ENCODE assay signal across 25 cellular contexts in genomic region chr7:140205600-140205999, GRCh38.
"Had no signal": no experiment of that assay in that cellular context is flagged by ENCODE, and none has a peak within 500 bp of the region (broad histone marks: within the 10 kb centered on the region; RNA-seq: fewer than 3 reads in every experiment).

No MANE protein-coding gene starts in this region.

- H3K27ac ChIP-seq: adrenal gland, ascending aorta, hepatocyte, left ventricle myocardium inferior, neutrophil, pancreas, upper lobe of right lung had no signal

- ATAC-seq: activated CD8-positive, alpha-beta memory T cell treated with anti-CD3 and anti-CD28 coated beads, Interleukin-2, amount 10 ng/mL, durations not matched to agents 7 days and 5 days; natural killer cell; pancreas; right cardiac atrium; SK-N-SH treated with all-trans-retinoic acid at 6 μM for 48 hours; upper lobe of right lung had no signal

- DNase-seq: activated CD8-positive, alpha-beta memory T cell treated with anti-CD3 and anti-CD28 coated beads, Interleukin-2, amount 10 ng/mL, durations not matched to agents 7 days and 5 days; activated gamma-delta T cell treated with Interleukin-2 at 50 U/mL for 16 hours; activated T-cell treated with anti-CD3 and anti-CD28 coated beads for 4 hours; adrenal gland; central memory CD4-positive, alpha-beta T cell; dermis blood vessel endothelial cell; effector CD8-positive, alpha-beta T cell; erythroblast; foreskin fibroblast; left ventricle myocardium inferior; natural killer cell; pancreas; right cardiac atrium; stimulated activated CD4-positive, alpha-beta T cell treated with anti-CD3 and anti-CD28 coated beads, Interleukin-12 subunit alpha, Interleukin-12 subunit beta, amount 100 ng/mL, for 4 hours; stimulated activated CD4-positive, alpha-beta T cell treated with anti-CD3 and anti-CD28 coated beads, Interleukin-4, amount 100 ng/mL, for 4 hours; substantia nigra; upper lobe of right lung had no signal

- H3K27me3 Mint-ChIP-seq: activated CD8-positive, alpha-beta memory T cell treated with anti-CD3 and anti-CD28 coated beads, Interleukin-2, amount 10 ng/mL, durations not matched to agents 7 days and 5 days; activated naive CD8-positive, alpha-beta T cell had no signal

- H3K4me2 ChIP-seq: hepatocyte had no signal

- H3K4me3 ChIP-seq: adrenal gland, ascending aorta, hepatocyte, left ventricle myocardium inferior, pancreas, thyroid gland, upper lobe of right lung had no signal

- H3K9me3 Mint-ChIP-seq: natural killer cell had no signal

- H3K27ac Mint-ChIP-seq: activated CD8-positive, alpha-beta memory T cell treated with anti-CD3 and anti-CD28 coated beads, Interleukin-2, amount 10 ng/mL, durations not matched to agents 7 days and 5 days; activated naive CD8-positive, alpha-beta T cell; mesothelial cell of epicardium; natural killer cell; stimulated activated naive CD8-positive, alpha-beta T cell treated with anti-CD3 and anti-CD28 coated beads, Interleukin-15, Interleukin-2, amounts not matched to agents 100 ng/mL and 50 ng/mL, for 24 hours had no signal

- H3K4me1 Mint-ChIP-seq: mesothelial cell of epicardium had no signal

- H3K36me3 ChIP-seq: adrenal gland, ascending aorta, left ventricle myocardium inferior, neutrophil, pancreas, thyroid gland, upper lobe of right lung had no signal

- H3K79me2 ChIP-seq: hepatocyte had no signal

- H3K36me3 Mint-ChIP-seq: mesothelial cell of epicardium had no signal

- H2AFZ ChIP-seq: hepatocyte had no signal

- H3K4me3 Mint-ChIP-seq: activated CD8-positive, alpha-beta memory T cell treated with anti-CD3 and anti-CD28 coated beads, Interleukin-2, amount 10 ng/mL, durations not matched to agents 7 days and 5 days; activated naive CD8-positive, alpha-beta T cell; mesothelial cell of epicardium; natural killer cell; stimulated activated naive CD8-positive, alpha-beta T cell treated with anti-CD3 and anti-CD28 coated beads, Interleukin-15, Interleukin-2, amounts not matched to agents 100 ng/mL and 50 ng/mL, for 24 hours had no signal

- H3K27me3 ChIP-seq: adrenal gland, ascending aorta, hepatocyte, pancreas, thyroid gland, upper lobe of right lung had no signal

- H3K4me1 ChIP-seq: adrenal gland, ascending aorta, left ventricle myocardium inferior, pancreas, upper lobe of right lung had no signal
